Comparison of ENCODE assay signal across 8 cellular contexts in the genomic region with DNA sequence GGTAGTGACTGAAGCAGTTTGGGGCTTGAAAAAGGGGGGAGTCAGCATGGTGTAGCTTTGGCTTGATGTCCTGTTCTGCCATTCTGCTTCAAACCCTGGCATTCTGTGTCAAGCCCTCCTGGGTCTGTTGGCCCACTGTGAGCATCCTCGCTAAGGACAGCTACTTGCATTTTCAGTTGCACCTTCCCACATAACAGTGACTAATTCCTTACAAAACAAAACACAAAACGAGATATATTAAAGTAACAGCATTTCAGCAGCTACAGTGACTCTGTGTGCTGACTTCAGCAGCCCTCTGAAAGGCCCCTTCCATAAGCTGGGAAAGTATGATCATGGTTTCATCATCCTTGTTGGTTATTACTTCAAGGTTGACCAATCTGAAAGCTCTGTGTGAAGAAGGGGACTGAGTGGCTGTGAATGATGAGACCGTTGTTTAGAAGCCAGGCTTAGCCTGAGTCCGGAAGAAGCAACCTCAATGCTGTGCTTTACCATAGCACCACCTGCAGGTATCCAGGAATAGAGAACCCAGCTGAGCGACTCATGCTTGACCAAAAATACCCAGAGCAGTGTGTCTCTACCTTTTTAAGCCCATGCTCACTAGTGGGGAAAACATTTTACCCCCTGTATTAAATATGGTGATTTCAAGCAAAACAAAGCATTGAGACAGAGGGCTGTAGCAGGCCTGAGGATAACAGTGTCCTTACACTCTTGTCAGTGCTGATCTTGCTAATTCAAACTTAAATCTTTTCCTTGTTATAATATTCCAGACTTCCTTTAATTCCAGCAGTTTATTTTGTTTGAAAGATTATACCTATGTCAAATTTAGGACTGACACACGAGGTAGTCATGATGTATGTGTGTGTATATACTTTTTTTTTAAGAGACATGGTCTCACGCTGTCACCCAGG. TPM values are rescaled to one million over a fixed set of nuclear protein-coding genes. Genes with fewer than 3 reads are reported as not detected.
A peak's percentile ranks its signal among the peaks of the same experiment; 100 is the strongest.
DNase-seq lines count a peak whose midpoint lies in the region; ATAC-seq and TF ChIP-seq lines count a peak whose summit lies in the region.

No MANE protein-coding gene starts in this region.

- peak; percentile 81 for TF ChIP-seq CTCF in BJ (IDR thresholded peaks at IDR 0.05; ENCODE audit: insufficient read depth, low read depth, low read length)

- POLR2A ChIA-PET in BJ (lab: Charles Lee), result no interaction called here
- POLR2A ChIA-PET in activated CD4-positive, alpha-beta memory T cell treated with anti-CD3 and anti-CD28 coated beads, Interleukin-2, amount 10 ng/mL, durations not matched to agents 7 days and 5 days (lab: Charles Lee), result interaction anchor here (0.7 to 3.0 kb wide), 9 partner anchors 19 to 799 kb away, joined by 3 to 30 read pairs (median 3); a partner anchor contains a TSS

- no peaks in the 10 kb centered on the region for H3K27me3 ChIP-seq in BJ (ENCODE audit: control insufficient read depth, insufficient read depth, low read length)

- H3K4me3 Mint-ChIP-seq in activated CD4-positive, alpha-beta memory T cell treated with anti-CD3 and anti-CD28 coated beads, Interleukin-2, amount 10 ng/mL, durations not matched to agents 7 days and 5 days, result no peak overlapping the region

- no peaks in the 10 kb centered on the region for H3K9me3 Mint-ChIP-seq in activated CD4-positive, alpha-beta memory T cell treated with anti-CD3 and anti-CD28 coated beads, Interleukin-2, amount 10 ng/mL, durations not matched to agents 7 days and 5 days

- no peak overlapping the region for H3K4me3 ChIP-seq in BJ (ENCODE audit: low read depth, low read length)

- CTCF ChIA-PET in BJ (lab: Yijun Ruan, JAX), result interaction anchor here (0.7 to 4.1 kb wide), 27 partner anchors 9 to 437 kb away, joined by 3 to 51 read pairs (median 3); a partner anchor contains a TSS
- CTCF ChIA-PET in activated CD4-positive, alpha-beta memory T cell treated with anti-CD3 and anti-CD28 coated beads, Interleukin-2, amount 10 ng/mL, durations not matched to agents 7 days and 5 days (lab: Charles Lee), result interaction anchor here (0.6 to 5.3 kb wide), 28 partner anchors 8 to 491 kb away, joined by 3 to 190 read pairs (median 4); a partner anchor contains a TSS

- peak overlapping the region; percentile 69 for H3K27ac Mint-ChIP-seq in activated CD4-positive, alpha-beta memory T cell treated with anti-CD3 and anti-CD28 coated beads, Interleukin-2, amount 10 ng/mL, durations not matched to agents 7 days and 5 days

- ATAC-seq in GM18502 (IDR thresholded peaks at IDR 0.05; ENCODE audit: poor library complexity, unreplicated experiment) (peak; percentile 84), HG02798 (IDR thresholded peaks at IDR 0.05; ENCODE audit: poor library complexity, unreplicated experiment) (peak; percentile 87)

- H3K36me3 ChIP-seq in BJ (ENCODE audit: control insufficient read depth, insufficient read depth, low read length), result no peaks in the 10 kb centered on the region

- no peaks in the 10 kb centered on the region for H3K36me3 Mint-ChIP-seq in activated CD4-positive, alpha-beta memory T cell treated with anti-CD3 and anti-CD28 coated beads, Interleukin-2, amount 10 ng/mL, durations not matched to agents 7 days and 5 days (ENCODE audit: low read depth)

- peaks cover 55% of the 10 kb centered on the region for H3K4me1 Mint-ChIP-seq in activated CD4-positive, alpha-beta memory T cell treated with anti-CD3 and anti-CD28 coated beads, Interleukin-2, amount 10 ng/mL, durations not matched to agents 7 days and 5 days

- peak; percentile 35 for DNase-seq in BJ (ENCODE audit: low read depth)
- peak; percentile 35 for DNase-seq in NCI-H146 (lab: John Stamatoyannopoulos, UW)
- peak; percentile 62 for DNase-seq in activated CD4-positive, alpha-beta memory T cell treated with anti-CD3 and anti-CD28 coated beads, Interleukin-2, amount 10 ng/mL, durations not matched to agents 7 days and 5 days
- peak; percentile 63 for DNase-seq in fibroblast of the conjunctiva (ENCODE audit: low read depth)
- peak; percentile 57 for DNase-seq in non-pigmented ciliary epithelial cell (ENCODE audit: low read depth)
- no peak for DNase-seq in NCI-H1417 treated with DMSO at 0.1 percent for 48 hours (lab: John Stamatoyannopoulos, UW)

- H3K27me3 Mint-ChIP-seq in activated CD4-positive, alpha-beta memory T cell treated with anti-CD3 and anti-CD28 coated beads, Interleukin-2, amount 10 ng/mL, durations not matched to agents 7 days and 5 days, result no peaks in the 10 kb centered on the region

RNA-seq across cellular contexts. Expression of a gene that starts 42.6 kb away (rescaled TPM):
- not detected in 2 replicates for polyA plus RNA-seq in BJ (2011; rRNA removed)
- polyA minus RNA-seq in BJ (2011; rRNA and poly(A)+ RNA removed), result not detected in 2 replicates
- total RNA-seq in activated CD4-positive, alpha-beta memory T cell treated with anti-CD3 and anti-CD28 coated beads, Interleukin-2, amount 10 ng/mL, durations not matched to agents 7 days and 5 days, result under 1 TPM; 0.35 to 0.40 TPM
